9 cellular contexts compared by ENCODE assay signal in genomic region chr5:10564838-10565784, GRCh38. TPM values are rescaled to one million over a fixed set of nuclear protein-coding genes. Genes with fewer than 3 reads are reported as not detected.
DNase-seq lines count a peak whose midpoint lies in the region; ATAC-seq and TF ChIP-seq lines count a peak whose summit lies in the region.
"Had no signal": no experiment of that assay in that cellular context is flagged by ENCODE, and none has a peak within 500 bp of the region (broad histone marks: within the 10 kb centered on the region; RNA-seq: fewer than 3 reads in every experiment).

No MANE protein-coding gene starts in this region.

- H3K27me3 ChIP-seq in WERI-Rb-1 (ENCODE audit: insufficient read depth, low read depth, severe bottlenecking) (no peaks in the 10 kb centered on the region), ovary (no peaks in the 10 kb centered on the region)

- WGBS in ovary, 3 donors: 5 to 8% (median 6%) methylated on average over 54 to 61 of the region's 61 CpGs

- DNase-seq in T-helper 1 cell (no peak), WERI-Rb-1 (peak; percentile 41), fibroblast of villous mesenchyme (ENCODE audit: low read depth) (no peak), ovary (no peak), NCI-H2196 (lab: John Stamatoyannopoulos, UW; ENCODE audit: unreplicated experiment) (no peak), putamen (ENCODE audit: low spot score) (no peak)

- H3K4me1 Mint-ChIP-seq in T-helper 1 cell treated with Interleukin-12 subunit alpha and Interleukin-12 subunit beta and Interleukin-4 antibody, amounts not matched to agents 30 μg/mL and 1 μg/mL, for 36 hours (ENCODE audit: low read depth): peaks cover 33% of the 10 kb centered on the region

- H3K4me1 ChIP-seq in ovary (ENCODE audit: insufficient read depth): peaks cover 6% of the 10 kb centered on the region

- peak overlapping the region; percentile 76 for H3K27ac Mint-ChIP-seq in T-helper 1 cell treated with Interleukin-12 subunit alpha and Interleukin-12 subunit beta and Interleukin-4 antibody, amounts not matched to agents 30 μg/mL and 1 μg/mL, for 36 hours

- TF ChIP-seq CTCF in WERI-Rb-1 (IDR thresholded peaks at IDR 0.05; ENCODE audit: low read depth, low read length) (no peak), fibroblast of villous mesenchyme (IDR thresholded peaks at IDR 0.05; ENCODE audit: insufficient read depth, low read depth, low read length) (no peak), ovary (IDR thresholded peaks at IDR 0.05) (no peak)

- TF ChIP-seq EP300 in ovary (IDR thresholded peaks at IDR 0.05): no peak

- no peak for TF ChIP-seq POLR2A in ovary (IDR thresholded peaks at IDR 0.05)

- ATAC-seq in GM19395 (IDR thresholded peaks at IDR 0.05; ENCODE audit: unreplicated experiment): no peak

- H3K4me3 ChIP-seq in WERI-Rb-1 (ENCODE audit: low read depth, low read length): peak overlapping the region; percentile 96
- peak overlapping the region; percentile 75 for H3K4me3 ChIP-seq in fibroblast of villous mesenchyme (ENCODE audit: low read depth, low read length)
- peak overlapping the region; percentile 72 for H3K4me3 ChIP-seq in ovary

- peaks cover 34% of the 10 kb centered on the region for H3K36me3 ChIP-seq in WERI-Rb-1
- H3K36me3 ChIP-seq in ovary: no peaks in the 10 kb centered on the region

- H3K9me3 ChIP-seq in WERI-Rb-1 (ENCODE audit: severe bottlenecking): no peaks in the 10 kb centered on the region
- H3K9me3 ChIP-seq in ovary: no peaks in the 10 kb centered on the region
- H3K9me3 ChIP-seq: body of pancreas had no signal

- intact Hi-C loops in ovary (cut with DNase I): no loop called here

- H3K27ac ChIP-seq in WERI-Rb-1 (peak overlapping the region; percentile 95), ovary (no peak overlapping the region)

- no peaks in the 10 kb centered on the region for H3K9me3 Mint-ChIP-seq in T-helper 1 cell treated with Interleukin-12 subunit alpha and Interleukin-12 subunit beta and Interleukin-4 antibody, amounts not matched to agents 30 μg/mL and 1 μg/mL, for 36 hours

- peaks cover 20% of the 10 kb centered on the region for H3K27me3 Mint-ChIP-seq in T-helper 1 cell treated with Interleukin-12 subunit alpha and Interleukin-12 subunit beta and Interleukin-4 antibody, amounts not matched to agents 30 μg/mL and 1 μg/mL, for 36 hours (ENCODE audit: low read depth)

- H3K4me3 Mint-ChIP-seq in T-helper 1 cell treated with Interleukin-12 subunit alpha and Interleukin-12 subunit beta and Interleukin-4 antibody, amounts not matched to agents 30 μg/mL and 1 μg/mL, for 36 hours: peak overlapping the region; percentile 91

- H3K36me3 Mint-ChIP-seq in T-helper 1 cell treated with Interleukin-12 subunit alpha and Interleukin-12 subunit beta and Interleukin-4 antibody, amounts not matched to agents 30 μg/mL and 1 μg/mL, for 36 hours (ENCODE audit: low read depth): peaks cover 2% of the 10 kb centered on the region

RNA-seq across cellular contexts. Expression of gene ANKRD33B, which starts 1.2 kb away (rescaled TPM):
- total RNA-seq in fibroblast of villous mesenchyme: 1.6 and 2.6 TPM in 2 replicates
- total RNA-seq in ovary: 10 to 100 TPM in 1 of 7 donors, 1 to 10 TPM in 3, under 1 TPM in 3; 0.65 to 13.3 (median 2.3) TPM
- 1 to 10 TPM in 1 of 2 donors, under 1 TPM in 1; 0.85 to 1.9 TPM for polyA plus RNA-seq in ovary
